Comparison of ENCODE assay signal across 24 cellular contexts in the genomic region with DNA sequence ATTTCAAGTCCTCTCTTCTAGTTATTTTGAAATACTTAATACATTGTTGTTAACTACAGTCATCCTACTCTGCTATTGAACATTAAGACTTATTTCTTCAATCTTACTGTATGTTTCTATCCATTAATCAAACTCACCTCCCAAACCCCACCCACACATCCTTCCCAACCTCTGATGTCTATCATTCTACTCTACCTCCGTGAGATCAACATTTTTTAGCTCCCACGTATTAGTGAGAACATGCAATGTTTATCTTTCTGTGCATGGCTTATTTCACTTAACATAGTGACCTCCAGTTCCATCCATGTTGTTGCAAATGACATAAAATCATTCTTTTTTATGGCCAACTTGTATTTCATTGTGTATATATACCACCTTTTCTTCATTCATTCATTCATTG.
"Had no signal": no experiment of that assay in that cellular context is flagged by ENCODE, and none has a peak within 500 bp of the region (broad histone marks: within the 10 kb centered on the region; RNA-seq: fewer than 3 reads in every experiment).

No MANE protein-coding gene starts in this region.

- H3K4me3 ChIP-seq: neural progenitor cell, ovary, psoas muscle, right lobe of liver, sigmoid colon, stomach, thoracic aorta, thyroid gland, tibial nerve, upper lobe of left lung, vagina had no signal

- H3K9me3 ChIP-seq: ovary, right lobe of liver, sigmoid colon, thyroid gland, vagina had no signal

- H3K36me3 ChIP-seq: neural progenitor cell, ovary, right lobe of liver, sigmoid colon, stomach, thoracic aorta, thyroid gland, tibial nerve, upper lobe of left lung, vagina had no signal

- H3K27ac ChIP-seq: neural progenitor cell, ovary, parathyroid adenoma, psoas muscle, right lobe of liver, sigmoid colon, stomach, thoracic aorta, thyroid gland, tibial nerve, upper lobe of left lung, vagina had no signal

- H3K4me1 ChIP-seq: parathyroid adenoma, psoas muscle, right lobe of liver, sigmoid colon, stomach, thyroid gland, tibial nerve, upper lobe of left lung, vagina had no signal

- ATAC-seq: natural killer cell; psoas muscle; right cardiac atrium; right lobe of liver; stimulated activated effector memory CD8-positive, alpha-beta T cell treated with anti-CD3 and anti-CD28 coated beads, Interleukin-12 subunit alpha, Interleukin-12 subunit beta, amount 100 ng/mL, for 72 hours; stimulated activated naive B cell treated with anti-CD40 and anti-IgM and Interleukin-4, amounts not matched to agents 10 μg/mL and 1 μg/mL and 100 μg/mL, for 72 hours had no signal

- DNase-seq: natural killer cell; occipital lobe; ovary; posterior cingulate gyrus; psoas muscle; right cardiac atrium; right lobe of liver; sigmoid colon; small intestine; stimulated activated CD4-positive, alpha-beta T cell treated with anti-CD3 and anti-CD28 coated beads, Interleukin-15, amount 100 ng/mL, for 24 hours; stimulated activated CD4-positive, alpha-beta T cell treated with anti-CD3 and anti-CD28 coated beads, Interleukin-2, amount 100 ng/mL, for 24 hours; stimulated activated CD4-positive, alpha-beta T cell treated with anti-CD3 and anti-CD28 coated beads, Interleukin-2, amount 100 ng/mL, for 48 hours; stimulated activated CD4-positive, alpha-beta T cell treated with anti-CD3 and anti-CD28 coated beads, Interleukin-4, amount 100 ng/mL, for 24 hours; stimulated activated naive B cell treated with anti-CD40 and anti-IgM and Interleukin-4, amounts not matched to agents 10 μg/mL and 1 μg/mL and 100 μg/mL, for 72 hours; stimulated activated naive CD4-positive, alpha-beta T cell treated with Interleukin-2 at 50 U/mL for 16 hours; stomach; thyroid gland; upper lobe of left lung had no signal
